ENCODE assay signal across 8 cellular contexts in the genomic region with DNA sequence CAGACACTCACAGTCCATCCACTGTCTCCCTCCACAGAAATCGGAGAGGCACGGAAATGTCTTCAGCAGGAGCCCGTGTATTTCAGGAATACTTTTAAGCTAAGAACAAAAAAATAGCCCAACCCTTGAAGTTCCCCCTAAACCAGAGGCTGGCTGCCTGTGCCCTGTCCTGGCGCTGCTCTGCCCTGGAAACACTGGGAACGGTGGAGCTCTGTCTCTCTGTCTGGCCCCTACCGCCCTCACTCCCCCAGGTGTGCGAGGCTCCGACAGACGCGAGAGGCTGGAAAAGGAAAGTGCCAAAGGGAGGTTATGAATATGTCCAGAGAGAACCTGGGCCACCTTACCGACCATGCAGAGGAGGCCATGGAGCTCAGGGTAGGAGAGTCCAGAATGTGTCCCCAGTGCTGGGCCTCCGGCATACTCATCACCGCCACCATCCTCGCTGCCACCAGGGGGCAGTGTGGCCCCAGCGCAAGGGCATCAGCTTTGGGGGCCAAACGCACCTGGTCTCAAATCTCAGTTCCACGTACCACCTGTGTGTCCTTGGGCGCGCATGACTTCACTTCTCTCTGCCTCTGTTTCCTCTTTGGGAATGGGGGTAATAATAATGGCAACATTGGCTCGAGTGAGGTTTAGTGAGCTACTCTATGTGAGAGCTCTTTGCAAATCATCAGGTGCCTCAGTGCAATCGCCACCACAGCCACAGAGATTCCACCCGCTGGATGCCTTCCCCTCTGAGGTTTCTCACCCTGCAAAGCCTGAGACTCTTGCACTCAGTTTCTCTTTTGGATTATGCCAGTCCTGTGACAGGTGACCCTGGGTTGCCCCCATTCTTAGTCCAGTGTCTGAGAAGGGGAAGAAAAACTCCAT. TPM values are rescaled to one million over a fixed set of nuclear protein-coding genes. Genes with fewer than 3 reads are reported as not detected.
DNase-seq lines count a peak whose midpoint lies in the region; ATAC-seq, FAIRE-seq and TF ChIP-seq lines count a peak whose summit lies in the region.

No MANE protein-coding gene starts in this region.

- H3K4me3 ChIP-seq in breast epithelium = no peak overlapping the region

- H3K4me1 Mint-ChIP-seq in WTC11 = peaks cover 8% of the 10 kb centered on the region

- peak; percentile 20 for FAIRE-seq in HTR-8/SVneo (lab: Jason Lieb, UNC)

- no peaks in the 10 kb centered on the region for H3K27me3 ChIP-seq in breast epithelium

- no peaks in the 10 kb centered on the region for H3K36me3 Mint-ChIP-seq in WTC11

- no peak for TF ChIP-seq POLR2A in breast epithelium (IDR thresholded peaks at IDR 0.05)

- H3K27ac Mint-ChIP-seq in WTC11 = no peak overlapping the region

- no peaks in the 10 kb centered on the region for H3K36me3 ChIP-seq in breast epithelium

- ATAC-seq in WTC11 (peak; percentile 83), GM18511 (IDR thresholded peaks at IDR 0.05; ENCODE audit: unreplicated experiment) (no peak)

- H3K27me3 Mint-ChIP-seq in WTC11 (ENCODE audit: low read depth) = peaks cover 17% of the 10 kb centered on the region

- POLR2A ChIA-PET in WTC11 (lab: Charles Lee) = interaction anchor here (1.0 kb wide), 1 partner anchor 99 kb away, joined by 3 read pairs; no protein-coding TSS in a partner anchor

- no peak overlapping the region for H3K27ac ChIP-seq in breast epithelium

- CTCF ChIA-PET in WTC11 (lab: Charles Lee) = interaction anchor here (0.6 to 10.2 kb wide), 65 partner anchors 8 to 440 kb away, joined by 3 to 590 read pairs (median 5); partner anchors contain the start of genes NEU3, OR2AT4, SLCO2B1 and TPBGL

- H3K9me3 Mint-ChIP-seq in WTC11 = no peaks in the 10 kb centered on the region

- H3K4me1 ChIP-seq in breast epithelium = no peaks in the 10 kb centered on the region

- H3K4me3 Mint-ChIP-seq in WTC11 = no peak overlapping the region

- peak; percentile 77 for TF ChIP-seq CTCF in GM12801 (IDR thresholded peaks at IDR 0.05; ENCODE audit: extremely low read depth, insufficient read length)
- TF ChIP-seq CTCF in WTC11 (IDR thresholded peaks at IDR 0.05) = peak; percentile 91
- peak; percentile 59 to 84 (median 75) for TF ChIP-seq CTCF in breast epithelium (IDR thresholded peaks at IDR 0.05)

- peak; percentile 63 for DNase-seq in HTR-8/SVneo (ENCODE audit: insufficient read length, low spot score)
- DNase-seq in WTC11 (ENCODE audit: low spot score) = peak; percentile 86
- peak in 1 of 2 donors; percentile 65 for DNase-seq in breast epithelium (ENCODE audit: low spot score in 2 of 2)
- DNase-seq in left kidney (ENCODE audit: low read depth, low spot score) = peak; percentile 75
- peak; percentile 62 to 82 for DNase-seq in stimulated activated CD4-positive, alpha-beta T cell treated with anti-CD3 and anti-CD28 coated beads, Interleukin-4, amount 100 ng/mL, for 48 hours (ENCODE audit: low read depth in 2 of 2)
- no peak for DNase-seq in NCI-H1048 (lab: John Stamatoyannopoulos, UW)

- intact Hi-C loops in breast epithelium (cut with DNase I; ENCODE audit: low total_unique reads) = loop anchor here (10.0 kb wide), 1 partner anchor 104 kb away; the partner anchor contains the start of gene TPBGL

- no peaks in the 10 kb centered on the region for H3K9me3 ChIP-seq in breast epithelium

TF ChIP-seq in WTC11, 78 proteins besides CTCF, POLR2A, EP300 and RAD21:
- TF ChIP-seq ETV6 (CRISPR knock-in tag; IDR thresholded peaks at IDR 0.05) = 0 out of 2 replicates have a peak, but pooled peaks have one; percentile 24
- peak; percentile 46; the same call in 1 of the 2 replicates for TF ChIP-seq MAX (CRISPR knock-in tag; IDR thresholded peaks at IDR 0.05)
- no peak for TF ChIP-seq CREM (CRISPR knock-in tag; IDR thresholded peaks at IDR 0.05)

RNA-seq across cellular contexts. Expression of gene SLCO2B1, which starts 10.4 kb away (rescaled TPM):
- total RNA-seq in WTC11 (2021) (0.57 to 0.92 TPM (median 0.60 TPM) in 3 replicates), breast epithelium (10 to 100 TPM; 23.9 to 86.9 (median 32.3) TPM)

RNA-seq across cellular contexts. Expression of gene OR2AT4, which starts 43.8 kb away (rescaled TPM):
- total RNA-seq in WTC11 (2021) (0.02 TPM in 1 of 3 replicates, not detected in the others), breast epithelium (not detected)

Comparison
In these comparisons a context has a peak if more than half of its experiments do, and no peak if none do; other contexts are left out.
1. RNA of gene SLCO2B1, which starts 10.4 kb away (total RNA-seq): 23.9 to 86.9 TPM in breast epithelium; 0.57 to 0.92 TPM in WTC11; every median in the first group is over 10 times any median in the second.
2. Peak in every context shown above with its lines, with median percentiles within 50 percentile points of each other: CTCF ChIP-seq.